ENCODE assay signal across 30 cellular contexts in the genomic region with DNA sequence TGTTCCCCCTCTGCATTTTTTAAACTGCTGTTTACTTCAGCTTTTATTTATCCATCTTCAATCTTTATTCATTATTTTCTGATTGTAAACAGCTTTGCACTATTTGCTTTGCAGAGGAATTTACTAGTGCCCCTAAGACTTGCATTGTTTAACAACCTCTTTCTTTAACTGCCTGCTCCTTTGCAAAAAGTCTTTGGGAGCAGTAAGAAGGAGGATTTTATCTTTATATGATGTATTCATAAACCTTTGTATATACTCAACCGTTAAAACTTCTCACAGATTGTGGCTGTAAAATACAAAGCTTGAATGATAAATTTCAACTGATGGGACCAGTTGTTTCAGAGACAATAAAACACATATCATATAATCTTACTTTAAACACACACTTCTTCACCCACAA. TPM values are rescaled to one million over a fixed set of nuclear protein-coding genes. Genes with fewer than 3 reads are reported as not detected.
"Had no signal": no experiment of that assay in that cellular context is flagged by ENCODE, and none has a peak within 500 bp of the region (broad histone marks: within the 10 kb centered on the region; RNA-seq: fewer than 3 reads in every experiment).

No MANE protein-coding gene starts in this region.

- H3K27ac ChIP-seq: left lung, lower lobe of right lung, pancreas, prostate gland, skin epidermis, suprapubic skin, thoracic aorta, tibial artery, uterus had no signal

- H3K9me3 Mint-ChIP-seq: type B pancreatic cell had no signal

- DNase-seq: hippocampal formation; kidney glomerular epithelial cell; left cardiac atrium; left lung; lower lobe of right lung; mammary epithelial cell; mesenchymal stem cell; naive thymus-derived CD8-positive, alpha-beta T cell; nucleus accumbens; pancreas; posterior cingulate gyrus; retina; right cardiac atrium; stimulated activated CD4-positive, alpha-beta T cell treated with anti-CD3 and anti-CD28 coated beads, Interleukin-12 subunit alpha, Interleukin-12 subunit beta, amount 100 ng/mL, for 4 hours; stimulated activated CD4-positive, alpha-beta T cell treated with anti-CD3 and anti-CD28 coated beads, Interleukin-15, amount 100 ng/mL, for 24 hours; stimulated activated CD4-positive, alpha-beta T cell treated with anti-CD3 and anti-CD28 coated beads, Interleukin-2, amount 100 ng/mL, for 24 hours; stimulated activated CD4-positive, alpha-beta T cell treated with anti-CD3 and anti-CD28 coated beads, Interleukin-4, amount 100 ng/mL, for 1 hour; stimulated activated naive CD4-positive, alpha-beta T cell; tibial artery; uterus had no signal

- ATAC-seq: left cardiac atrium; left lung; lower lobe of right lung; naive thymus-derived CD8-positive, alpha-beta T cell; pancreas; right cardiac atrium; sciatic nerve; stimulated activated effector memory CD8-positive, alpha-beta T cell treated with anti-CD3 and anti-CD28 coated beads, Interleukin-12 subunit alpha, Interleukin-12 subunit beta, amount 100 ng/mL, for 72 hours had no signal

- H3K4me3 Mint-ChIP-seq: nephron; neural crest cell; stimulated activated effector memory CD8-positive, alpha-beta T cell treated with anti-CD3 and anti-CD28 coated beads, Interleukin-12 subunit alpha, Interleukin-12 subunit beta, amount 100 ng/mL, for 72 hours; stimulated activated naive CD8-positive, alpha-beta T cell treated with anti-CD3 and anti-CD28 coated beads, Interleukin-15, Interleukin-2, amounts not matched to agents 100 ng/mL and 50 ng/mL, for 24 hours; type B pancreatic cell had no signal

- H3K4me1 ChIP-seq: pancreas, prostate gland, suprapubic skin, tibial artery, uterus had no signal

- H3K27ac Mint-ChIP-seq: naive thymus-derived CD8-positive, alpha-beta T cell; nephron; stimulated activated effector memory CD8-positive, alpha-beta T cell treated with anti-CD3 and anti-CD28 coated beads, Interleukin-12 subunit alpha, Interleukin-12 subunit beta, amount 100 ng/mL, for 72 hours; stimulated activated naive CD8-positive, alpha-beta T cell treated with anti-CD3 and anti-CD28 coated beads, Interleukin-15, Interleukin-2, amounts not matched to agents 100 ng/mL and 50 ng/mL, for 24 hours; type B pancreatic cell had no signal

- H3K4me1 Mint-ChIP-seq: nephron had no signal

- H3K36me3 Mint-ChIP-seq: stimulated activated effector memory CD8-positive, alpha-beta T cell treated with anti-CD3 and anti-CD28 coated beads, Interleukin-12 subunit alpha, Interleukin-12 subunit beta, amount 100 ng/mL, for 72 hours had no signal

- H3K4me3 ChIP-seq: left lung, lower lobe of right lung, pancreas, prostate gland, skin epidermis, suprapubic skin, thoracic aorta, tibial artery, uterus had no signal

- H3K27me3 ChIP-seq: left lung, pancreas, suprapubic skin, tibial artery, uterus had no signal

- H3K36me3 ChIP-seq: left lung, lower lobe of right lung, pancreas, prostate gland, suprapubic skin, thoracic aorta, tibial artery, uterus had no signal

- H3K9me3 ChIP-seq: lower lobe of right lung, pancreas, prostate gland, suprapubic skin, thoracic aorta, tibial artery, uterus had no signal

RNA-seq across cellular contexts. Expression of gene VIT, which starts 20.1 kb away (rescaled TPM):
- total RNA-seq: naive thymus-derived CD8-positive, alpha-beta T cell; neural crest cell had no signal
